8 cellular contexts compared by ENCODE assay signal in genomic region chr2:70085711-70086277, GRCh38. TPM values are rescaled to one million over a fixed set of nuclear protein-coding genes. Genes with fewer than 3 reads are reported as not detected.
DNase-seq lines count a peak whose midpoint lies in the region; ATAC-seq and TF ChIP-seq lines count a peak whose summit lies in the region.

No MANE protein-coding gene starts in this region.

- H3K27me3 Mint-ChIP-seq in Calu3 (ENCODE audit: unreplicated experiment) (no peaks in the 10 kb centered on the region), chondrocyte (ENCODE audit: low read depth) (no peaks in the 10 kb centered on the region)
- peaks cover 0 to 4% (median 0%) of the 10 kb centered on the region in 5 donors for H3K27me3 Mint-ChIP-seq in naive thymus-derived CD4-positive, alpha-beta T cell

- H3K27me3 ChIP-seq in naive thymus-derived CD4-positive, alpha-beta T cell (ENCODE audit: control insufficient read depth in 2 of 2, insufficient read depth in 2 of 2, low read length in 2 of 2) = no peaks in the 10 kb centered on the region

- H3K27ac Mint-ChIP-seq in Calu3 (ENCODE audit: unreplicated experiment) = peak overlapping the region; percentile 100
- H3K27ac Mint-ChIP-seq in chondrocyte (ENCODE audit: unreplicated experiment) = peak overlapping the region; percentile 100
- H3K27ac Mint-ChIP-seq in naive thymus-derived CD4-positive, alpha-beta T cell = peak overlapping the region; percentile 99 to 100 (median 100)

- peak overlapping the region; percentile 68 for H3K4me3 ChIP-seq in NB4 (ENCODE audit: low read depth, low read length)
- peak overlapping the region; percentile 86 for H3K4me3 ChIP-seq in naive thymus-derived CD4-positive, alpha-beta T cell (ENCODE audit: low read length)

- no peak for TF ChIP-seq POLR2A in NB4 (IDR thresholded peaks at IDR 0.05; ENCODE audit: extremely low read depth, insufficient read length)

- peak overlapping the region; percentile 100 for H3K27ac ChIP-seq in naive thymus-derived CD4-positive, alpha-beta T cell (ENCODE audit: low read depth, low read length)

- no peak for ATAC-seq in naive thymus-derived CD4-positive, alpha-beta T cell
- ATAC-seq in HG03097 (IDR thresholded peaks at IDR 0.05; ENCODE audit: low FRiP score, unreplicated experiment) (no peak), GM18861 (IDR thresholded peaks at IDR 0.05; ENCODE audit: unreplicated experiment) (no peak)

- intact Hi-C loops in Calu3 (cut with micrococcal nuclease; ENCODE audit: unreplicated experiment) = no loop called here
- intact Hi-C loops in naive thymus-derived CD4-positive, alpha-beta T cell (cut with micrococcal nuclease) = loop anchor here (1.0 to 10.0 kb wide), 13 partner anchors 7 to 441 kb away; partner anchors contain the start of genes GMCL1 (in 2 of the 2), AAK1 (in 1 of the 2), SNRPG (in 1 of the 2) and TIA1 (in 1 of the 2)

- H3K9me3 ChIP-seq in naive thymus-derived CD4-positive, alpha-beta T cell (ENCODE audit: control insufficient read depth in 2 of 3, low read length in 3 of 3) = no peaks in the 10 kb centered on the region

- BruUV-seq in Calu3 (replicated peaks; lab: Mats Ljungman, UMichigan) = no TSS peak

- DNase-seq in Calu3 = no peak
- no peak for DNase-seq in NB4 (ENCODE audit: low read depth)
- no peak for DNase-seq in chondrocyte (ENCODE audit: low spot score)
- peak in 2 of 9 donors; percentile 45 to 50 for DNase-seq in naive thymus-derived CD4-positive, alpha-beta T cell
- no peak for DNase-seq in amniotic stem cell (lab: John Stamatoyannopoulos, UW)
- no peak for DNase-seq in activated gamma-delta T cell treated with Interleukin-2 at 50 U/mL for 16 hours

- CTCF ChIA-PET in Calu3 (lab: Charles Lee) = no interaction called here
- CTCF ChIA-PET in naive thymus-derived CD4-positive, alpha-beta T cell (lab: Charles Lee) = interaction anchor here (0.6 to 3.1 kb wide), 15 partner anchors 10 to 582 kb away, joined by 3 to 32 read pairs (median 4); no protein-coding TSS in a partner anchor

- TF ChIP-seq CTCF in Calu3 (IDR thresholded peaks at IDR 0.05; ENCODE audit: unreplicated experiment) = no peak
- TF ChIP-seq CTCF in NB4 (IDR thresholded peaks at IDR 0.05; ENCODE audit: low read depth, low read length) = no peak
- no peak for TF ChIP-seq CTCF in chondrocyte (IDR thresholded peaks at IDR 0.05)

- peaks cover 66% of the 10 kb centered on the region for H3K36me3 Mint-ChIP-seq in Calu3 (ENCODE audit: insufficient read depth, unreplicated experiment)
- H3K36me3 Mint-ChIP-seq in chondrocyte (ENCODE audit: low read depth) = peaks cover 27% of the 10 kb centered on the region
- H3K36me3 Mint-ChIP-seq in naive thymus-derived CD4-positive, alpha-beta T cell = peaks cover 5 to 52% (median 41%) of the 10 kb centered on the region in 5 donors

- no peaks in the 10 kb centered on the region for H3K9me3 Mint-ChIP-seq in Calu3 (ENCODE audit: low read depth, unreplicated experiment)
- no peaks in the 10 kb centered on the region for H3K9me3 Mint-ChIP-seq in chondrocyte (ENCODE audit: low read depth)
- H3K9me3 Mint-ChIP-seq in naive thymus-derived CD4-positive, alpha-beta T cell = peaks cover 0 to 10% (median 0%) of the 10 kb centered on the region in 11 donors

- H3K36me3 ChIP-seq in naive thymus-derived CD4-positive, alpha-beta T cell (ENCODE audit: control insufficient read depth in 2 of 3, insufficient read depth in 3 of 3, low read length in 3 of 3) = peaks cover 0 to 23% (median 4%) of the 10 kb centered on the region in 3 experiments

- peak overlapping the region; percentile 93 for H3K4me3 Mint-ChIP-seq in Calu3 (ENCODE audit: low read depth, unreplicated experiment)
- peak overlapping the region; percentile 97 for H3K4me3 Mint-ChIP-seq in chondrocyte (ENCODE audit: unreplicated experiment)
- H3K4me3 Mint-ChIP-seq in naive thymus-derived CD4-positive, alpha-beta T cell = peak overlapping the region; percentile 91 to 98 (median 96)

- H3K4me1 Mint-ChIP-seq in Calu3 (ENCODE audit: low read depth, unreplicated experiment) (peaks cover 37% of the 10 kb centered on the region), chondrocyte (ENCODE audit: low read depth) (peaks cover 36% of the 10 kb centered on the region)
- peaks cover 31 to 63% (median 53%) of the 10 kb centered on the region in 7 donors for H3K4me1 Mint-ChIP-seq in naive thymus-derived CD4-positive, alpha-beta T cell

- POLR2A ChIA-PET in naive thymus-derived CD4-positive, alpha-beta T cell (lab: Charles Lee) = interaction anchor here (0.7 to 29.1 kb wide), 25 partner anchors 9 to 649 kb away, joined by 3 to 1973 read pairs (median 4); partner anchors contain the start of genes C2orf42, MXD1, NFU1 and PCYOX1

- peaks cover 44 to 48% of the 10 kb centered on the region in 2 donors for H3K4me1 ChIP-seq in naive thymus-derived CD4-positive, alpha-beta T cell (ENCODE audit: control insufficient read depth in 2 of 2, insufficient read depth in 2 of 2, low read length in 2 of 2)

RNA-seq across cellular contexts. Expression of gene PCBP1, which starts 1.5 kb away (rescaled TPM):
- total RNA-seq in Calu3 (2022) (252 and 260 TPM in 2 replicates), chondrocyte (220 to 240 TPM (median 221 TPM) in 3 replicates)
- 100 to 1,000 TPM; 257 to 487 (median 368) TPM for total RNA-seq in naive thymus-derived CD4-positive, alpha-beta T cell
- polyA plus RNA-seq in naive thymus-derived CD4-positive, alpha-beta T cell = 100 to 1,000 TPM; 178 to 198 TPM
